ENCODE assay signal across 18 cellular contexts in the genomic region with DNA sequence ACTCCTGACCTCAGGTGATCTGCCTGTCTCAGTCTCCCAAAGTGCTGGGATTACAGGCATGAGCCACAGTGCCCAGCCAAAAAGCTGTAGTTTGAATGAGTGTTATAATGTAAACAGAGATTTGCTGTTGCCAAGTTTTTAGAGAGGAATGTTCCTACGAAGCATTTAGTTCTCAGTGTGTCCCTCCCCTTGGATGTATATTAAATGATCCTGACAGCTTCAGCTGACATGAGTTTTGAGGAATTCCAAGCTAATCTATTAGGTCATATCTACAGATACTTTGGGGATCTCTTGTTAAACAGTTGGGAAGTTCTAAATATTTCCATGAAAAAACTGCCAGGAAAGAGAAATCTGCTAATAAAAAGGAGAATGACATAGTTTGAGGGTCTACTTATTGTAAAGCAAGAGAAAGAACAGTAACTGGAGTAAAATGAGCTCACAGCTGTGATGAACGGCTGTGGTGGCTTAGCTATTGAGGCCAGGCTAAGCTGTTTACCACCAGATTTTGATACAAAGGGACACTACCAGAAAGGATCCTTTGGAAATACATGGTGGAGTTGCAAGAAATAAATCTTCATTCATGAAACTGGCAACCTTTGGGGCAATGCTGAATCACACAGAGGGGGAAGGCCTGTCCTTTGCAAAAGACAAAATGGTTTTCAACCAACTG. TPM values are rescaled to one million over a fixed set of nuclear protein-coding genes. Genes with fewer than 3 reads are reported as not detected.
DNase-seq lines count a peak whose midpoint lies in the region; TF ChIP-seq lines count a peak whose summit lies in the region.
"Had no signal": no experiment of that assay in that cellular context is flagged by ENCODE, and none has a peak within 500 bp of the region (broad histone marks: within the 10 kb centered on the region; RNA-seq: fewer than 3 reads in every experiment).

No MANE protein-coding gene starts in this region.

- peak overlapping the region; percentile 26 for H3K4me3 Mint-ChIP-seq in neural crest cell
- H3K4me3 Mint-ChIP-seq: activated CD4-positive, alpha-beta T cell treated with anti-CD3 and anti-CD28 coated beads, Interleukin-2, amount 10 ng/mL, durations not matched to agents 7 days and 5 days; activated naive CD4-positive, alpha-beta T cell treated with anti-CD3 and anti-CD28 coated beads, Interleukin-2, amount 10 ng/mL, durations not matched to agents 7 days and 5 days had no signal

- H3K36me3 Mint-ChIP-seq in neural crest cell (ENCODE audit: low read depth) = no peaks in the 10 kb centered on the region

- 0 out of 2 replicates have a peak, but pooled peaks cover 2% of the 10 kb centered on the region for H3K9me3 ChIP-seq in SJCRH30 (replicated peaks)
- H3K9me3 ChIP-seq in esophagus muscularis mucosa = no peaks in the 10 kb centered on the region
- no peaks in the 10 kb centered on the region for H3K9me3 ChIP-seq in uterus
- H3K9me3 ChIP-seq: BE2C, breast epithelium had no signal

- H3K4me1 ChIP-seq in SJCRH30 (peaks cover 16% of the 10 kb centered on the region; the same call in 1 of the 2 replicates), esophagus muscularis mucosa (peaks cover 20 to 61% (median 55%) of the 10 kb centered on the region in 4 donors), uterus (peaks cover 13 to 23% of the 10 kb centered on the region in 2 donors)
- H3K4me1 ChIP-seq: BE2C, breast epithelium had no signal

- H3K4me1 Mint-ChIP-seq in neural crest cell = peaks cover 41% of the 10 kb centered on the region

- H3K4me3 ChIP-seq in SJCRH30 = no peak overlapping the region
- H3K4me3 ChIP-seq in esophagus muscularis mucosa = peak overlapping the region in 1 of 4 donors; percentile 90
- H3K4me3 ChIP-seq in uterus = no peak overlapping the region
- H3K4me3 ChIP-seq: breast epithelium, dorsolateral prefrontal cortex had no signal

- intact Hi-C loops in esophagus muscularis mucosa (cut with DNase I) (no loop called here), uterus (cut with DNase I; ENCODE audit: low total_unique reads) (no loop called here)

- no peaks in the 10 kb centered on the region for H3K9me3 Mint-ChIP-seq in neural crest cell
- H3K9me3 Mint-ChIP-seq: activated CD4-positive, alpha-beta T cell treated with anti-CD3 and anti-CD28 coated beads, Interleukin-2, amount 10 ng/mL, durations not matched to agents 7 days and 5 days; activated naive CD4-positive, alpha-beta T cell treated with anti-CD3 and anti-CD28 coated beads, Interleukin-2, amount 10 ng/mL, durations not matched to agents 7 days and 5 days; naive B cell had no signal

- H3K27ac Mint-ChIP-seq in neural crest cell (ENCODE audit: unreplicated experiment) = no peak overlapping the region
- H3K27ac Mint-ChIP-seq: activated CD4-positive, alpha-beta T cell treated with anti-CD3 and anti-CD28 coated beads, Interleukin-2, amount 10 ng/mL, durations not matched to agents 7 days and 5 days; activated naive CD4-positive, alpha-beta T cell treated with anti-CD3 and anti-CD28 coated beads, Interleukin-2, amount 10 ng/mL, durations not matched to agents 7 days and 5 days had no signal

- H3K27me3 ChIP-seq in SJCRH30 (no peaks in the 10 kb centered on the region), esophagus muscularis mucosa (no peaks in the 10 kb centered on the region), uterus (no peaks in the 10 kb centered on the region)
- H3K27me3 ChIP-seq: BE2C, breast epithelium had no signal

- WGBS in esophagus muscularis mucosa = 31% methylated on average over 2 of the region's 2 CpGs

- DNase-seq in SJCRH30 = peak; percentile 22 to 56
- DNase-seq in esophagus muscularis mucosa (ENCODE audit: extremely low spot score) = no peak
- DNase-seq in neural crest cell (ENCODE audit: low read depth, low spot score) = no peak
- no peak for DNase-seq in uterus
- DNase-seq in middle frontal gyrus (ENCODE audit: extremely low spot score, low spot score) = no peak
- no peak for DNase-seq in Ammon's horn (ENCODE audit: low spot score)
- no peak for DNase-seq in HT-29 (ENCODE audit: low spot score)
- DNase-seq: activated CD4-positive, alpha-beta T cell treated with anti-CD3 and anti-CD28 coated beads, Interleukin-2, amount 10 ng/mL, durations not matched to agents 7 days and 5 days; activated naive CD4-positive, alpha-beta T cell treated with anti-CD3 and anti-CD28 coated beads, Interleukin-2, amount 10 ng/mL, durations not matched to agents 7 days and 5 days; BE2C; dorsolateral prefrontal cortex; left ventricle myocardium superior; naive B cell; NCI-H2029; NCI-H526 treated with DMSO at 0.1 percent for 48 hours; stimulated activated CD4-positive, alpha-beta T cell treated with anti-CD3 and anti-CD28 coated beads, Interleukin-2, amount 100 ng/mL, for 24 hours; substantia nigra had no signal

- no peaks in the 10 kb centered on the region for H3K27me3 Mint-ChIP-seq in neural crest cell (ENCODE audit: low read depth)

- TF ChIP-seq POLR2A in esophagus muscularis mucosa (IDR thresholded peaks at IDR 0.05; ENCODE audit: low read depth) (no peak), uterus (IDR thresholded peaks at IDR 0.05) (no peak)

- TF ChIP-seq CTCF in esophagus muscularis mucosa (IDR thresholded peaks at IDR 0.05) = no peak
- TF ChIP-seq CTCF in neural crest cell (conservative IDR thresholded peaks at IDR 0.05) = no peak
- no peak for TF ChIP-seq CTCF in uterus (IDR thresholded peaks at IDR 0.05)

- H3K36me3 ChIP-seq in SJCRH30 = no peaks in the 10 kb centered on the region
- H3K36me3 ChIP-seq in esophagus muscularis mucosa = peaks cover 0 to 4% (median 0%) of the 10 kb centered on the region in 4 donors
- H3K36me3 ChIP-seq in uterus = no peaks in the 10 kb centered on the region
- H3K36me3 ChIP-seq: BE2C, breast epithelium had no signal

- H3K27ac ChIP-seq in SJCRH30 (no peak overlapping the region), esophagus muscularis mucosa (replicated peaks in 1 of 4) (peak overlapping the region; percentile 98 to 99 (median 98)), uterus (peak overlapping the region; percentile 96 to 98)

- TF ChIP-seq EP300 in esophagus muscularis mucosa (IDR thresholded peaks at IDR 0.05) = no peak

RNA-seq across cellular contexts. Expression of a gene that starts 2.6 kb away (rescaled TPM):
- total RNA-seq in SJCRH30 (2014; rRNA removed; shearing (Covaris generic)) = 12.5 and 13.7 TPM in 2 replicates
- 100 to 1,000 TPM; 135 to 198 (median 168) TPM for total RNA-seq in esophagus muscularis mucosa
- total RNA-seq in neural crest cell = 13.2 and 15.0 TPM in 2 replicates
- total RNA-seq in uterus = 10 to 100 TPM; 55.6 to 75.3 (median 65.8) TPM
- total RNA-seq in HT-29 (2014; rRNA removed; shearing (Covaris generic)) = 0.29 TPM in 1 of 2 replicates, not detected in the other

Comparison
In these comparisons a context has a peak if more than half of its experiments do, and no peak if none do; other contexts are left out.
1. DNase-seq: peak in SJCRH30 (2 of 2); none in esophagus muscularis mucosa (single experiment), neural crest cell (single experiment), uterus (0 of 2), middle frontal gyrus (single experiment), Ammon's horn (single experiment) and HT-29 (single experiment).
2. RNA of a gene that starts 2.6 kb away (total RNA-seq): 135 to 198 TPM in esophagus muscularis mucosa, 55.6 to 75.3 TPM in uterus, 12.5 to 13.7 TPM in SJCRH30 and 13.2 to 15.0 TPM in neural crest cell; 0.29 TPM in HT-29; every median in the first group is over 10 times any median in the second.